ENCODE assay signal across 9 cellular contexts in genomic region chr9:107732781-107733529, GRCh38.
DNase-seq lines count a peak whose midpoint lies in the region; ATAC-seq and TF ChIP-seq lines count a peak whose summit lies in the region.
"Had no signal": no experiment of that assay in that cellular context is flagged by ENCODE, and none has a peak within 500 bp of the region (broad histone marks: within the 10 kb centered on the region; RNA-seq: fewer than 3 reads in every experiment).

No MANE protein-coding gene starts in this region.

- 10 to 22% (median 17%) methylated on average over 8 of the region's 8 CpGs for WGBS in adrenal gland, 4 donors

- in situ Hi-C loops in G401 (cut with HindIII; ENCODE audit: low sequenced_read_pairs) = no loop called here

- H3K4me3 Mint-ChIP-seq in glutamatergic neuron (ENCODE audit: unreplicated experiment) (no peak overlapping the region), immature natural killer cell (no peak overlapping the region)

- TF ChIP-seq POLR2A in adrenal gland (IDR thresholded peaks at IDR 0.05) = peak in 1 of 2 donors; percentile 28

- H3K9me3 Mint-ChIP-seq in glutamatergic neuron (ENCODE audit: unreplicated experiment) (peaks cover 4% of the 10 kb centered on the region), immature natural killer cell (peaks cover 0 to 6% (median 0%) of the 10 kb centered on the region in 6 donors)

- peak overlapping the region; percentile 64 to 96 (median 89) for H3K27ac ChIP-seq in adrenal gland
- H3K27ac ChIP-seq: cardiac muscle cell had no signal

- intact Hi-C loops in adrenal gland (cut with DNase I) = loop anchor here in 1 of 2 donors (10.0 kb wide), 1 partner anchor 88 kb away; no protein-coding TSS in a partner anchor
- intact Hi-C loops in Right ventricle myocardium superior (cut with DNase I) = no loop called here
- intact Hi-C loops in sciatic nerve (cut with DNase I) = no loop called here

- H3K4me3 ChIP-seq in adrenal gland = peak overlapping the region in 1 of 4 donors; percentile 38
- H3K4me3 ChIP-seq: cardiac muscle cell had no signal

- H3K27ac Mint-ChIP-seq in glutamatergic neuron (ENCODE audit: unreplicated experiment) = no peak overlapping the region
- H3K27ac Mint-ChIP-seq in immature natural killer cell = no peak overlapping the region

- H3K36me3 Mint-ChIP-seq in glutamatergic neuron (ENCODE audit: unreplicated experiment) = no peaks in the 10 kb centered on the region
- H3K36me3 Mint-ChIP-seq in immature natural killer cell = no peaks in the 10 kb centered on the region

- DNase-seq in G401 (ENCODE audit: low spot score) (peak; percentile 67), adrenal gland (peak; percentile 60 to 91 (median 81)), Right ventricle myocardium superior (peak; percentile 50), sciatic nerve (ENCODE audit: low spot score) (no peak), glutamatergic neuron (no peak), GM20000 (ENCODE audit: low spot score) (no peak), immature natural killer cell (no peak)

- H3K4me1 Mint-ChIP-seq in glutamatergic neuron (ENCODE audit: low read depth, unreplicated experiment) (peaks cover 5% of the 10 kb centered on the region), immature natural killer cell (no peaks in the 10 kb centered on the region)

- no peaks in the 10 kb centered on the region for H3K9me3 ChIP-seq in adrenal gland (replicated peaks in 1 of 3)

- H3K36me3 ChIP-seq in adrenal gland (replicated peaks in 1 of 2) = no peaks in the 10 kb centered on the region
- H3K36me3 ChIP-seq: cardiac muscle cell had no signal

- TF ChIP-seq CTCF in adrenal gland (IDR thresholded peaks at IDR 0.05) (no peak), glutamatergic neuron (IDR thresholded peaks at IDR 0.05; ENCODE audit: partially characterized antibody, unreplicated experiment) (no peak), GM20000 (IDR thresholded peaks at IDR 0.05; ENCODE audit: extremely low read depth, missing control alignments) (no peak)

- H3K27me3 Mint-ChIP-seq in glutamatergic neuron (ENCODE audit: unreplicated experiment) = peaks cover 4% of the 10 kb centered on the region
- H3K27me3 Mint-ChIP-seq in immature natural killer cell (ENCODE audit: low read depth in 3 of 3) = no peaks in the 10 kb centered on the region

- peak; percentile 77 for ATAC-seq in Right ventricle myocardium superior (ENCODE audit: poor library complexity)
- ATAC-seq in sciatic nerve = peak; percentile 83
- ATAC-seq in GM19023 (IDR thresholded peaks at IDR 0.05; ENCODE audit: unreplicated experiment) = no peak

- no peaks in the 10 kb centered on the region for H3K27me3 ChIP-seq in adrenal gland

- H3K4me1 ChIP-seq in adrenal gland (replicated peaks in 1 of 2) = peaks cover 35 to 37% of the 10 kb centered on the region in 2 donors

Comparison
In these comparisons a context has a peak if more than half of its experiments do, and no peak if none do; other contexts are left out.
1. DNase-seq: peak in G401 (single experiment), adrenal gland (7 of 7) and Right ventricle myocardium superior (single experiment); none in sciatic nerve (single experiment), glutamatergic neuron (single experiment), GM20000 (single experiment) and immature natural killer cell (0 of 3).